In the genomic region with DNA sequence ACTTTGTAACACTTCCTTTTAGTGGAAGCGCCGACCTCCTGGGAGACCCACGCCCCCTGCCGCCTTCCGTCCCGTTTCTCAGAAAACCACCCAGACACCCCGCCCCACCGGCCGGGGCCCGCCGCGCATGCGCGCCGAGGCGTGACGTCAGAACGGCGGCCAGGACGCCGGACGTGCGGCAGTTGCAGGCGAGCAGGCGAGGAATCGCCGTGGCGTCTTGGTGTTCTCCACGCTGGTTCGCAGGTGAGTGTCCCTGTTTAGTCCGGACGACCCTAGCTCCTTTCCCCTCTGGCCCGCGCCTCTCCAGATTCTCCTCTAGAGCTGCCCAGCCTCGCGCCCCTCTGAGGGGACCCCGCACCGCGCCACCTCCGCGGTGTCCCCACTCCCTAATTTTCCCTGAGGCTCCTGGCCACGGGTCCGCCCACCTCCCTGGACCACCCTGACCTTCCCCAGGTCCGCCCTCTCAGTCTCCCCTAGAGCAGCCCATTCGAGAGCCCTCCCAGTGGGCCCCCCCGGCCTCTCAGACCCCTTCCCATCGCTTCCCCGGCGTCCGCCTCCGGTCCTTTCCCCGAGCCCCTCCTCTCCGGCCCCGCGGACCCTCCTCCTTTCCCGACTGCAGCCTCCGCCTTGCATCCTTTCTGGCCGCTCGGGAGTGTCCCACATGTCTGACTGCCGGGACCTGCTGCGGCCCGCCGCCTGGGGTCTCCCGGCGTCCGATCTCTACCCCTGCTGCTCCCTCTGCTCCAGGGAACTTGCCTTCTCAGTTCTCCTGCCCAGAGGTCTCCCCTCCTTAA, we compare ENCODE assay signal across 8 cellular contexts. TPM values are rescaled to one million over a fixed set of nuclear protein-coding genes. Genes with fewer than 3 reads are reported as not detected.
A peak's percentile ranks its signal among the peaks of the same experiment; 100 is the strongest.
DNase-seq lines count a peak whose midpoint lies in the region; ATAC-seq and FAIRE-seq lines count a peak whose summit lies in the region.

Gene PLEKHB2, plus strand, starts transcription at position 181 of the 794 bp plus-strand sequence. CDS start 15,606 bp downstream, outside the sequence.

- H3K4me3 ChIP-seq in Karpas-422 (ENCODE audit: low read length) (peak within 1 kb of the TSS; percentile 99), SJSA1 (peak within 1 kb of the TSS; percentile 59)

- H3K9me3 ChIP-seq in ES-I3 (ENCODE audit: control insufficient read depth, insufficient read depth, low read length) = no peaks in the 10 kb centered on the region
- no peaks in the 10 kb centered on the region for H3K9me3 ChIP-seq in Karpas-422 (ENCODE audit: low read length)
- no peaks in the 10 kb centered on the region for H3K9me3 ChIP-seq in SJSA1 (replicated peaks)

- H3K9ac ChIP-seq in ES-I3 (ENCODE audit: low read depth, low read length) (peak within 1 kb of the TSS; percentile 89), Karpas-422 (ENCODE audit: low read length) (peak within 1 kb of the TSS; percentile 96)

- peaks cover 8% of the 10 kb centered on the region; the same call in 1 of the 2 replicates for H3K4me1 ChIP-seq in ES-I3 (ENCODE audit: insufficient read depth, low read length)
- H3K4me1 ChIP-seq in Karpas-422 (ENCODE audit: low read length) = peaks cover 24% of the 10 kb centered on the region
- H3K4me1 ChIP-seq in SJSA1 (replicated peaks) = peaks cover 21% of the 10 kb centered on the region

- peaks cover 52% of the 10 kb centered on the region for H3K79me2 ChIP-seq in Karpas-422 (ENCODE audit: low read length)

- no peaks in the 10 kb centered on the region for H3K9me2 ChIP-seq in Karpas-422 (replicated peaks; ENCODE audit: insufficient read depth, low read length)

- peak within 1 kb of the TSS; percentile 91 for H2AFZ ChIP-seq in Karpas-422 (ENCODE audit: low read length)

- FAIRE-seq in frontal cortex (lab: Jason Lieb, UNC) = no peak

- H3K27me3 ChIP-seq in Karpas-422 (ENCODE audit: low read length) (no peaks in the 10 kb centered on the region), SJSA1 (replicated peaks) (no peaks in the 10 kb centered on the region)

- H3K4me2 ChIP-seq in Karpas-422 (ENCODE audit: low read depth, low read length, poor library complexity, severe bottlenecking) = peak within 1 kb of the TSS; percentile 80

- no peaks in the 10 kb centered on the region for H3K36me3 ChIP-seq in ES-I3 (ENCODE audit: insufficient read depth, low read length)
- H3K36me3 ChIP-seq in Karpas-422 (ENCODE audit: insufficient read depth, low read length) = peaks cover 20% of the 10 kb centered on the region
- peaks cover 17% of the 10 kb centered on the region; the same call in 1 of the 2 replicates for H3K36me3 ChIP-seq in SJSA1

- ATAC-seq in GM21825 (IDR thresholded peaks at IDR 0.05; ENCODE audit: unreplicated experiment) = peak; percentile 72

- H3K27ac ChIP-seq in Karpas-422 (ENCODE audit: low read length) (peak within 1 kb of the TSS; percentile 56), SJSA1 (peak within 1 kb of the TSS; percentile 65)

- peaks cover 25% of the 10 kb centered on the region for H4K20me1 ChIP-seq in Karpas-422 (ENCODE audit: insufficient read depth, low read depth, low read length)

- DNase-seq in Karpas-422 = peak; percentile 96
- DNase-seq in SJSA1 (ENCODE audit: low read depth in 1 of 2, low spot score in 2 of 2) = peak; percentile 91 to 92
- peak; percentile 80 to 90 (median 84) for DNase-seq in activated naive CD4-positive, alpha-beta T cell (lab: John Stamatoyannopoulos, UW)
- DNase-seq in frontal cortex (ENCODE audit: low spot score in 2 of 2) = peak; percentile 89 to 90
- DNase-seq in nucleus accumbens (lab: John Stamatoyannopoulos, UW) = peak; percentile 5 to 95 (median 88)
- peak; percentile 92 for DNase-seq in superior temporal gyrus (ENCODE audit: extremely low spot score)

RNA-seq across cellular contexts. Expression of gene PLEKHB2, which starts in this region (rescaled TPM):
- total RNA-seq in Karpas-422 (2014; rRNA removed; shearing (Covaris generic); ENCODE audit: low replicate concordance) = 55.0 and 74.4 TPM in 2 replicates
- 96.6 and 119 TPM in 2 replicates for total RNA-seq in SJSA1 (2014; rRNA removed; shearing (Covaris generic))
- 114 TPM for total RNA-seq in frontal cortex

Comparison
In these comparisons a context has a peak if more than half of its experiments do, and no peak if none do; other contexts are left out.
1. Peak in every context shown above with its lines: DNase-seq, ATAC-seq, H3K4me3 ChIP-seq and H3K27ac ChIP-seq.